Comparison of ENCODE assay signal across 11 cellular contexts in the genomic region with DNA sequence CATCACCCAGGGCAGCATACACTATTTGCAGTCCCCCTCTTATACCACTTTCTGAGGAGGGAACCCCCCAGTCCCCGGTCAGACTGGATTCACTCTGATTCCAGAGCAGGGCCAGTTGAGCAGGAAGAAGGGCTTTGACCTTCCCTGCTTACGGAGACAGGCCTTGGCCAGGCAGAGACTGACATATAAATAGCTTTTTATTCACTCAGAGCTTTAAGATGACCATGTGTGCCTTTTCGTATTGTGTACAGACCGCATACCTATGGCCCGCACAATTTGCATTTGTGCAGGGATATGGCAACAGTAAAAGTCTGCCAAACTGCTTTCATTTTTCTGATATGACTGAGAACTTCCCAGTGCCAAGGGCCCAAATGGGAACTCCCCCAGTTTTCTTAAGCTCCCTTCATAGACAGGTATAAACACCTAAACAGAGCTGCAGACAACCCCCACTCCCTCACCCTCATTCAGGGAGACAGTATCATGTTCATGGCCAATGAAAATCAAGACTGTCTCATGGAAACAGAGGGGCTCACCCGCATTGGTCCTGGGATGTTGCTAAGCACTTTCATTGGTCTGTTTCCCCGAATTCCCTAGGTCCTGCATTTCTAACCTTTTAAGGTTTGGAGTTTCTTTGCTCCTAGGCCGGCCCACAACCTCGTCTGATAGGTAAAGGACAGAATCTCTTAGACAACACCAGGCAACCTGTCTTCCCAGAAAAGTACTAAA.
A peak's percentile ranks its signal among the peaks of the same experiment; 100 is the strongest.
DNase-seq lines count a peak whose midpoint lies in the region; ATAC-seq, FAIRE-seq and TF ChIP-seq lines count a peak whose summit lies in the region.
"Had no signal": no experiment of that assay in that cellular context is flagged by ENCODE, and none has a peak within 500 bp of the region (broad histone marks: within the 10 kb centered on the region; RNA-seq: fewer than 3 reads in every experiment).

No MANE protein-coding gene starts in this region.

- no peaks in the 10 kb centered on the region for H3K79me1 ChIP-seq in H1 (ENCODE audit: low read depth, low read length)

- no peak overlapping the region for H3K56ac ChIP-seq in H1 (replicated peaks; ENCODE audit: insufficient read length, low read depth, low read length)

- no peak overlapping the region for H2AFZ ChIP-seq in H1 (ENCODE audit: low read length)

- H4K91ac ChIP-seq in H1 (replicated peaks; ENCODE audit: insufficient read length, low read length) = peak overlapping the region; percentile 70

- H3K9me3 ChIP-seq in H1 (ENCODE audit: insufficient read depth in 2 of 2, low read depth in 1 of 2, low read length in 1 of 2) = no peaks in the 10 kb centered on the region
- H3K9me3 ChIP-seq: colonic mucosa had no signal

- peak overlapping the region in 1 of 3 experiments; percentile 15 for H3K4me3 Mint-ChIP-seq in nephron

- no peak overlapping the region for H2AK5ac ChIP-seq in H1 (ENCODE audit: low read depth, low read length)

- peak overlapping the region; percentile 51 to 55 for H3K4me2 ChIP-seq in H1 (ENCODE audit: insufficient read depth in 1 of 2, low read depth in 2 of 2, low read length in 2 of 2)

- CTCF ChIA-PET in H1 (lab: Charles Lee; ENCODE audit: partially characterized antibody) = interaction anchor here (1.1 to 2.6 kb wide), 4 partner anchors 9 to 82 kb away, joined by 3 to 11 read pairs (median 3); no protein-coding TSS in a partner anchor

- peaks cover 50% of the 10 kb centered on the region for H3K4me1 Mint-ChIP-seq in nephron

- no peaks in the 10 kb centered on the region for H3K36me3 ChIP-seq in H1 (ENCODE audit: control insufficient read depth in 2 of 4, insufficient read depth in 4 of 4, low read length in 3 of 4)
- H3K36me3 ChIP-seq: colonic mucosa had no signal

- H3K4ac ChIP-seq in H1 (replicated peaks; ENCODE audit: insufficient read length, low read depth, low read length) = no peak overlapping the region

- no peak overlapping the region for H2BK120ac ChIP-seq in H1 (replicated peaks; ENCODE audit: low read depth, low read length)

- WGBS in H1 (ENCODE audit: extremely low coverage in 1 of 2, insufficient coverage in 1 of 2, insufficient read length in 1 of 2, insufficient replicate concordance in 2 of 2, low coverage in 1 of 2, low lambda C conversion rate in 2 of 2, missing lambda C conversion rate in 1 of 2), 2 experiments = 58% methylated on average over 8 of the region's 9 CpGs; no CpG with 5 or more reads in 1 of the 2 experiments

- H4K20me1 ChIP-seq in H1 (replicated peaks in 1 of 2; ENCODE audit: control insufficient read depth in 1 of 2, insufficient read depth in 2 of 2, low read length in 2 of 2) = no peaks in the 10 kb centered on the region

- H3K27me3 Mint-ChIP-seq in nephron (ENCODE audit: low read depth) = no peaks in the 10 kb centered on the region

- DNase-seq in D721Med (ENCODE audit: insufficient read length, low spot score) = no peak
- peak; percentile 58 for DNase-seq in NCI-H526 treated with DMSO at 0.1 percent for 48 hours (lab: John Stamatoyannopoulos, UW)
- peak in 1 of 2 experiments; percentile 25 for DNase-seq in H1 (ENCODE audit: low read depth in 1 of 2, low spot score in 2 of 2)
- DNase-seq in SIG-M5 (lab: John Stamatoyannopoulos, UW) = no peak
- DNase-seq in LoVo (ENCODE audit: low spot score) = no peak
- DNase-seq in medulla oblongata (ENCODE audit: extremely low spot score) = no peak
- DNase-seq: activated T-cell treated with anti-CD3 and anti-CD28 coated beads for 4 hours, colonic mucosa had no signal

- TF ChIP-seq POLR2A in H1 (IDR thresholded peaks at IDR 0.05; ENCODE audit: control extremely low read depth in 1 of 2, low read depth in 2 of 2, low read length in 2 of 2) = peak in 1 of 2 experiments; percentile 51; a peak in 2 of 3 replicates

- peak overlapping the region; percentile 39; the same call in 1 of the 2 replicates for H2BK12ac ChIP-seq in H1 (ENCODE audit: low read depth, low read length)

- H3K27ac ChIP-seq in H1 (ENCODE audit: low read depth, low read length) = peak overlapping the region; percentile 83
- H3K27ac ChIP-seq: colonic mucosa had no signal

- H3K9ac ChIP-seq in H1 (replicated peaks in 1 of 4; ENCODE audit: extremely low read depth in 1 of 4, low read depth in 3 of 4, low read length in 3 of 4) = peak overlapping the region in 1 of 4 experiments; percentile 22; a peak in 2 of 7 replicates

- H3K9me3 Mint-ChIP-seq in nephron = no peaks in the 10 kb centered on the region

- peaks cover 6 to 12% (median 8%) of the 10 kb centered on the region in 4 experiments; a peak in 6 of 7 replicates for H3K4me1 ChIP-seq in H1 (replicated peaks in 1 of 4; ENCODE audit: control insufficient read depth in 3 of 4, insufficient read depth in 4 of 4, low read length in 3 of 4)
- H3K4me1 ChIP-seq: colonic mucosa had no signal

- H3K79me2 ChIP-seq in H1 (ENCODE audit: control insufficient read depth in 1 of 2, insufficient read depth in 2 of 2, low read length in 2 of 2) = no peaks in the 10 kb centered on the region

- no peaks in the 10 kb centered on the region for H3K36me3 Mint-ChIP-seq in nephron (ENCODE audit: low read depth)

- no peak for ATAC-seq in HG02973 (IDR thresholded peaks at IDR 0.05; ENCODE audit: unreplicated experiment)

- no peak overlapping the region for H3K18ac ChIP-seq in H1 (ENCODE audit: extremely low read depth, low read length)

- peak overlapping the region; percentile 87 to 96 (median 93) for H3K27ac Mint-ChIP-seq in nephron

- no peak for TF ChIP-seq RAD21 in H1 (IDR thresholded peaks at IDR 0.05 in 1 of 2, conservative IDR thresholded peaks at IDR 0.05 in 1 of 2; ENCODE audit: low read depth in 2 of 2, low read length in 2 of 2)

- no peak overlapping the region for H3K23ac ChIP-seq in H1 (ENCODE audit: insufficient read length)

- no peak overlapping the region for H4K5ac ChIP-seq in H1 (ENCODE audit: insufficient read length, low read depth, low read length)

- POLR2A ChIA-PET in H1 (lab: Charles Lee; ENCODE audit: partially characterized antibody) = interaction anchor here (0.5 to 1.8 kb wide), 7 partner anchors 9 to 259 kb away, joined by 3 to 7 read pairs (median 4); no protein-coding TSS in a partner anchor

- no peak overlapping the region for H2BK20ac ChIP-seq in H1 (ENCODE audit: low read length)

- H2BK5ac ChIP-seq in H1 (ENCODE audit: low read depth, low read length) = peak overlapping the region; percentile 90

- no peak overlapping the region for H2BK15ac ChIP-seq in H1 (ENCODE audit: low read length)

- TF ChIP-seq EP300 in H1 (IDR thresholded peaks at IDR 0.05; ENCODE audit: borderline replicate concordance in 1 of 2, low read depth in 2 of 2, low read length in 2 of 2) = no peak

- no peak for TF ChIP-seq CTCF in D721Med (IDR thresholded peaks at IDR 0.05; ENCODE audit: insufficient read depth, missing control alignments)
- TF ChIP-seq CTCF in H1 (IDR thresholded peaks at IDR 0.05; ENCODE audit: control extremely low read depth in 1 of 3, insufficient read depth in 1 of 3, low read depth in 1 of 3, low read length in 3 of 3) = no peak
- TF ChIP-seq CTCF in nephron (IDR thresholded peaks at IDR 0.05; ENCODE audit: unreplicated experiment in 3 of 3) = no peak

- no peaks in the 10 kb centered on the region for H3K23me2 ChIP-seq in H1 (ENCODE audit: low read depth, low read length)

- FAIRE-seq in D721Med (lab: Jason Lieb, UNC) (peak; percentile 96), H1 (lab: Jason Lieb, UNC) (peak; percentile 100)
- FAIRE-seq: RCC 7860 had no signal

- H3K14ac ChIP-seq in H1 (ENCODE audit: insufficient read length) = no peak overlapping the region

- H4K8ac ChIP-seq in H1 (ENCODE audit: extremely low read depth, insufficient read depth, low read length) = no peak overlapping the region

- H3K4me3 ChIP-seq in H1 (ENCODE audit: extremely low read depth in 1 of 4, insufficient read depth in 2 of 4, low read depth in 3 of 4, low read length in 4 of 4) = peak overlapping the region in 1 of 4 experiments; percentile 26; a peak in 1 of 8 replicates
- H3K4me3 ChIP-seq: colonic mucosa had no signal

- H3K27me3 ChIP-seq in H1 (replicated peaks in 1 of 4; ENCODE audit: control insufficient read depth in 3 of 4, extremely low read depth in 1 of 4, insufficient read depth in 3 of 4, low read length in 3 of 4) = no peaks in the 10 kb centered on the region
- H3K27me3 ChIP-seq: colonic mucosa had no signal

TF ChIP-seq in H1, 55 proteins besides CTCF, POLR2A, EP300 and RAD21:
- TF ChIP-seq NRF1 (IDR thresholded peaks at IDR 0.05; ENCODE audit: low read depth, low read length) (no peak), TBP (IDR thresholded peaks at IDR 0.05; ENCODE audit: low read depth, low read length) (peak; percentile 49; the same call in 1 of the 2 replicates), RXRA (IDR thresholded peaks at IDR 0.05; ENCODE audit: insufficient read depth, low read depth, low read length) (no peak), GABPA (IDR thresholded peaks at IDR 0.05; ENCODE audit: borderline replicate concordance, insufficient read depth, low read length) (no peak), TAF1 (IDR thresholded peaks at IDR 0.05; ENCODE audit: low read depth, low read length) (peak; percentile 58), ASH2L (IDR thresholded peaks at IDR 0.05; ENCODE audit: low read length) (peak; percentile 46), RFX5 (IDR thresholded peaks at IDR 0.05; ENCODE audit: borderline replicate concordance, low read depth, low read length) (peak; percentile 84), CREB1 (IDR thresholded peaks at IDR 0.05) (no peak), SP1 (IDR thresholded peaks at IDR 0.05; ENCODE audit: low read depth, low read length) (peak; percentile 60; the same call in 1 of the 2 replicates), SIN3A (conservative IDR thresholded peaks at IDR 0.05 in 1 of 2, IDR thresholded peaks at IDR 0.05 in 1 of 2; ENCODE audit: low read depth in 1 of 2, low read length in 2 of 2) (no peak), SRF (IDR thresholded peaks at IDR 0.05; ENCODE audit: low read depth, low read length) (peak; percentile 78)
